Comparison of ENCODE assay signal across 1 cellular context in genomic region chr2:61288070-61288841, GRCh38.
A peak's percentile ranks its signal among the peaks of the same experiment; 100 is the strongest.
TF ChIP-seq lines count a peak whose summit lies in the region.

No MANE protein-coding gene starts in this region.

TF ChIP-seq in K562, 482 proteins besides CTCF, POLR2A, EP300 and RAD21 (continued from another document and continues in another):
- TF ChIP-seq PBX2 (CRISPR knock-in tag; IDR thresholded peaks at IDR 0.05; ENCODE audit: low read depth), result no peak
- peak; percentile 36 for TF ChIP-seq PBX2 (tag; conservative IDR thresholded peaks at IDR 0.05; ENCODE audit: low read depth)
- TF ChIP-seq MBD1 (CRISPR knock-in tag; IDR thresholded peaks at IDR 0.05), result no peak
- peak; percentile 76 to 91 for TF ChIP-seq AFF1 (IDR thresholded peaks at IDR 0.05; ENCODE audit: low read depth in 1 of 2, partially characterized antibody in 2 of 2)
- peak; percentile 55 for TF ChIP-seq NFIC (IDR thresholded peaks at IDR 0.05)
- peak; percentile 89 for TF ChIP-seq ETV1 (tag; conservative IDR thresholded peaks at IDR 0.05; ENCODE audit: low read depth)
- TF ChIP-seq BHLHE40 (IDR thresholded peaks at IDR 0.05; ENCODE audit: low read length), result peak; percentile 37; the same call in 1 of the 2 replicates
- TF ChIP-seq ARID3A (IDR thresholded peaks at IDR 0.05; ENCODE audit: borderline replicate concordance, low read depth, low read length), result peak; percentile 37; the same call in 1 of the 2 replicates
- TF ChIP-seq EGR1 (conservative IDR thresholded peaks at IDR 0.05), result no peak
- peak; percentile 61; the same call in 1 of the 2 replicates for TF ChIP-seq NFXL1 (CRISPR knock-in tag; IDR thresholded peaks at IDR 0.05)
- TF ChIP-seq ZNF134 (CRISPR knock-in tag; conservative IDR thresholded peaks at IDR 0.05), result peak; percentile 18; the same call in 1 of the 2 replicates
- peak; percentile 93 for TF ChIP-seq RNF2 (IDR thresholded peaks at IDR 0.05)
- no peak for TF ChIP-seq ZFP1 (CRISPR knock-in tag; IDR thresholded peaks at IDR 0.05)
- no peak for TF ChIP-seq NCOA4 (IDR thresholded peaks at IDR 0.05; ENCODE audit: partially characterized antibody)
- TF ChIP-seq MITF (IDR thresholded peaks at IDR 0.05), result no peak
- peak; percentile 42 for TF ChIP-seq E2F8 (IDR thresholded peaks at IDR 0.05; ENCODE audit: low read depth, partially characterized antibody)
- 0 out of 2 replicates have a peak, but pooled peaks have one; percentile 43 for TF ChIP-seq TCF15 (CRISPR knock-in tag; IDR thresholded peaks at IDR 0.05)
- no peak for TF ChIP-seq BRF2 (IDR thresholded peaks at IDR 0.05; ENCODE audit: borderline replicate concordance, insufficient read depth, insufficient read length)
- peak; percentile 90 for TF ChIP-seq CEBPB (tag; IDR thresholded peaks at IDR 0.05)
- peak; percentile 81; the same call in 1 of the 2 replicates for TF ChIP-seq TARDBP (IDR thresholded peaks at IDR 0.05)
- no peak for TF ChIP-seq NR3C1 (CRISPR knock-in tag; IDR thresholded peaks at IDR 0.05)
- peak; percentile 80 for TF ChIP-seq ESRRA (IDR thresholded peaks at IDR 0.05; ENCODE audit: borderline replicate concordance, low read depth)
- TF ChIP-seq DACH1 (IDR thresholded peaks at IDR 0.05; ENCODE audit: partially characterized antibody), result peak; percentile 67
- TF ChIP-seq JUN (IDR thresholded peaks at IDR 0.05; ENCODE audit: borderline replicate concordance, low read depth, low read length), result peak; percentile 66; the same call in 1 of the 2 replicates
- TF ChIP-seq JUN (CRISPR knock-in tag; IDR thresholded peaks at IDR 0.05; ENCODE audit: borderline replicate concordance), result no peak
- TF ChIP-seq MXD1 (CRISPR knock-in tag; IDR thresholded peaks at IDR 0.05; ENCODE audit: borderline replicate concordance, poor library complexity, severe bottlenecking), result no peak
- TF ChIP-seq MTA3 (IDR thresholded peaks at IDR 0.05; ENCODE audit: borderline replicate concordance), result peak; percentile 87; the same call in 1 of the 2 replicates
- TF ChIP-seq KLF1 (tag; IDR thresholded peaks at IDR 0.05), result peak; percentile 57; the same call in 1 of the 2 replicates
- TF ChIP-seq ZNF311 (CRISPR knock-in tag; IDR thresholded peaks at IDR 0.05), result peak; percentile 71; the same call in 1 of the 2 replicates
- TF ChIP-seq SIN3A (IDR thresholded peaks at IDR 0.05; ENCODE audit: borderline replicate concordance in 2 of 2, control insufficient read depth in 1 of 2, low read depth in 2 of 2, low read length in 2 of 2), result no peak
- no peak for TF ChIP-seq ZNF280B (CRISPR knock-in tag; IDR thresholded peaks at IDR 0.05)
- no peak for TF ChIP-seq SREBF2 (CRISPR knock-in tag; IDR thresholded peaks at IDR 0.05)
- peak; percentile 65 for TF ChIP-seq DDX20 (tag; IDR thresholded peaks at IDR 0.05; ENCODE audit: low read depth)
- TF ChIP-seq ZNF644 (tag; IDR thresholded peaks at IDR 0.05; ENCODE audit: low read depth), result peak; percentile 73; the same call in 1 of the 2 replicates
- no peak for TF ChIP-seq STAT5B (CRISPR knock-in tag; IDR thresholded peaks at IDR 0.05)
- TF ChIP-seq PHF20 (IDR thresholded peaks at IDR 0.05; ENCODE audit: partially characterized antibody), result no peak
- TF ChIP-seq ZNF75A (CRISPR knock-in tag; IDR thresholded peaks at IDR 0.05), result peak; percentile 31; the same call in 1 of the 2 replicates
- no peak for TF ChIP-seq ZNF695 (CRISPR knock-in tag; IDR thresholded peaks at IDR 0.05)
- TF ChIP-seq ZNF445 (CRISPR knock-in tag; IDR thresholded peaks at IDR 0.05; ENCODE audit: low read depth), result peak; percentile 92
- TF ChIP-seq SRF (CRISPR knock-in tag; IDR thresholded peaks at IDR 0.05), result peak in 1 of 2 experiments; percentile 44; a peak in 2 of 4 replicates
- TF ChIP-seq GATAD2A (IDR thresholded peaks at IDR 0.05), result peak; percentile 88
- no peak for TF ChIP-seq ETS2 (tag; IDR thresholded peaks at IDR 0.05; ENCODE audit: borderline replicate concordance, poor library complexity, severe bottlenecking)
- no peak for TF ChIP-seq ILK (tag; IDR thresholded peaks at IDR 0.05; ENCODE audit: borderline replicate concordance, low read depth)
